In genomic region chr5:53262348-53262970, GRCh38 we compare ENCODE assay signal across 10 cellular contexts.
DNase-seq lines count a peak whose midpoint lies in the region; ATAC-seq and TF ChIP-seq lines count a peak whose summit lies in the region.
"Had no signal": no experiment of that assay in that cellular context is flagged by ENCODE, and none has a peak within 500 bp of the region (broad histone marks: within the 10 kb centered on the region; RNA-seq: fewer than 3 reads in every experiment).

No MANE protein-coding gene starts in this region.

- H3K4me2 ChIP-seq in neural cell (ENCODE audit: low read length), result no peak overlapping the region

- H3K79me2 ChIP-seq in neural cell (replicated peaks; ENCODE audit: insufficient read depth, low read length), result no peaks in the 10 kb centered on the region

- no peak for TF ChIP-seq POLR2A in vagina (IDR thresholded peaks at IDR 0.05)

- H4K20me1 ChIP-seq in neural cell (ENCODE audit: insufficient read depth), result no peaks in the 10 kb centered on the region

- no peak overlapping the region for H3K27ac ChIP-seq in neural cell (ENCODE audit: low read length)
- H3K27ac ChIP-seq in vagina, result no peak overlapping the region
- H3K27ac ChIP-seq: neutrophil had no signal

- no peak overlapping the region for H3K9ac ChIP-seq in neural cell (ENCODE audit: low read length)

- H3K36me3 ChIP-seq in GM06990 (ENCODE audit: control insufficient read depth, insufficient read depth, low read length), result no peaks in the 10 kb centered on the region
- H3K36me3 ChIP-seq in MG63, result no peaks in the 10 kb centered on the region
- no peaks in the 10 kb centered on the region for H3K36me3 ChIP-seq in neural cell (ENCODE audit: insufficient read depth, low read length)
- no peaks in the 10 kb centered on the region for H3K36me3 ChIP-seq in vagina
- H3K36me3 ChIP-seq: neutrophil had no signal

- no peaks in the 10 kb centered on the region for H3K9me2 ChIP-seq in neural cell (ENCODE audit: insufficient read depth, low read length)

- no peaks in the 10 kb centered on the region for H3F3A ChIP-seq in neural cell (ENCODE audit: insufficient read depth, low read length, poor library complexity, severe bottlenecking)

- no peak for TF ChIP-seq EP300 in neural cell (conservative IDR thresholded peaks at IDR 0.05; ENCODE audit: poor library complexity, severe bottlenecking)

- H3K27me3 ChIP-seq in GM06990 (replicated peaks; ENCODE audit: control insufficient read depth, insufficient read depth, low read length) (no peaks in the 10 kb centered on the region), MG63 (no peaks in the 10 kb centered on the region), neural cell (ENCODE audit: insufficient read depth, low read depth, low read length) (no peaks in the 10 kb centered on the region), vagina (no peaks in the 10 kb centered on the region)
- H3K27me3 ChIP-seq: neutrophil had no signal

- intact Hi-C loops in vagina (cut with DNase I), result no loop called here

- peak; percentile 39 for TF ChIP-seq CTCF in GM06990 (IDR thresholded peaks at IDR 0.05; ENCODE audit: insufficient read depth, low read length, poor library complexity, severe bottlenecking)
- TF ChIP-seq CTCF in neural cell (IDR thresholded peaks at IDR 0.05; ENCODE audit: poor library complexity, severe bottlenecking), result peak; percentile 51
- no peak for TF ChIP-seq CTCF in vagina (IDR thresholded peaks at IDR 0.05)

- H3K9me3 ChIP-seq in MG63 (peaks cover 2% of the 10 kb centered on the region; the same call in 1 of the 2 replicates), neural cell (ENCODE audit: low read length) (no peaks in the 10 kb centered on the region), vagina (no peaks in the 10 kb centered on the region)
- H3K9me3 ChIP-seq: neutrophil had no signal

- ATAC-seq in GM18867 (IDR thresholded peaks at IDR 0.05; ENCODE audit: unreplicated experiment) (no peak), GM21423 (IDR thresholded peaks at IDR 0.05; ENCODE audit: unreplicated experiment) (no peak), HG03159 (IDR thresholded peaks at IDR 0.05; ENCODE audit: unreplicated experiment) (no peak)

- TF ChIP-seq RAD21 in neural cell (conservative IDR thresholded peaks at IDR 0.05), result peak; percentile 53

- H3K4me1 ChIP-seq in vagina, result peaks cover 1% of the 10 kb centered on the region

- H3K4me3 ChIP-seq in GM06990 (replicated peaks; ENCODE audit: low read depth, low read length) (no peak overlapping the region), MG63 (no peak overlapping the region), neural cell (ENCODE audit: low read length) (no peak overlapping the region), vagina (no peak overlapping the region)

- no peak overlapping the region for H2AFZ ChIP-seq in neural cell (ENCODE audit: low read depth, low read length)

- DNase-seq in GM06990 (ENCODE audit: extremely low read depth, insufficient read length) (no peak), MG63 (peak; percentile 6), dermis microvascular lymphatic vessel endothelial cell (ENCODE audit: low read depth in 2 of 2) (peak; percentile 67 to 71), vagina (ENCODE audit: extremely low spot score in 2 of 2) (no peak)
- DNase-seq: NCI-H774 had no signal

TF ChIP-seq in neural cell, 6 proteins besides CTCF, POLR2A, EP300 and RAD21:
- TF ChIP-seq, protein P1, sequence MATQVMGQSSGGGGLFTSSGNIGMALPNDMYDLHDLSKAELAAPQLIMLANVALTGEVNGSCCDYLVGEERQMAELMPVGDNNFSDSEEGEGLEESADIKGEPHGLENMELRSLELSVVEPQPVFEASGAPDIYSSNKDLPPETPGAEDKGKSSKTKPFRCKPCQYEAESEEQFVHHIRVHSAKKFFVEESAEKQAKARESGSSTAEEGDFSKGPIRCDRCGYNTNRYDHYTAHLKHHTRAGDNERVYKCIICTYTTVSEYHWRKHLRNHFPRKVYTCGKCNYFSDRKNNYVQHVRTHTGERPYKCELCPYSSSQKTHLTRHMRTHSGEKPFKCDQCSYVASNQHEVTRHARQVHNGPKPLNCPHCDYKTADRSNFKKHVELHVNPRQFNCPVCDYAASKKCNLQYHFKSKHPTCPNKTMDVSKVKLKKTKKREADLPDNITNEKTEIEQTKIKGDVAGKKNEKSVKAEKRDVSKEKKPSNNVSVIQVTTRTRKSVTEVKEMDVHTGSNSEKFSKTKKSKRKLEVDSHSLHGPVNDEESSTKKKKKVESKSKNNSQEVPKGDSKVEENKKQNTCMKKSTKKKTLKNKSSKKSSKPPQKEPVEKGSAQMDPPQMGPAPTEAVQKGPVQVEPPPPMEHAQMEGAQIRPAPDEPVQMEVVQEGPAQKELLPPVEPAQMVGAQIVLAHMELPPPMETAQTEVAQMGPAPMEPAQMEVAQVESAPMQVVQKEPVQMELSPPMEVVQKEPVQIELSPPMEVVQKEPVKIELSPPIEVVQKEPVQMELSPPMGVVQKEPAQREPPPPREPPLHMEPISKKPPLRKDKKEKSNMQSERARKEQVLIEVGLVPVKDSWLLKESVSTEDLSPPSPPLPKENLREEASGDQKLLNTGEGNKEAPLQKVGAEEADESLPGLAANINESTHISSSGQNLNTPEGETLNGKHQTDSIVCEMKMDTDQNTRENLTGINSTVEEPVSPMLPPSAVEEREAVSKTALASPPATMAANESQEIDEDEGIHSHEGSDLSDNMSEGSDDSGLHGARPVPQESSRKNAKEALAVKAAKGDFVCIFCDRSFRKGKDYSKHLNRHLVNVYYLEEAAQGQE (IDR thresholded peaks at IDR 0.05; ENCODE audit: borderline replicate concordance), result no peak
- peak; percentile 56 for TF ChIP-seq SMC3 (conservative IDR thresholded peaks at IDR 0.05; ENCODE audit: poor library complexity)

Comparison
In these comparisons a context has a peak if more than half of its experiments do, and no peak if none do; other contexts are left out.
1. DNase-seq: peak in MG63 (single experiment) and dermis microvascular lymphatic vessel endothelial cell (2 of 2); none in GM06990 (single experiment) and vagina (0 of 2).
2. CTCF ChIP-seq: peak in GM06990 (single experiment) and neural cell (single experiment); none in vagina (0 of 3).